ENCODE assay signal across 2 cellular contexts in the genomic region with DNA sequence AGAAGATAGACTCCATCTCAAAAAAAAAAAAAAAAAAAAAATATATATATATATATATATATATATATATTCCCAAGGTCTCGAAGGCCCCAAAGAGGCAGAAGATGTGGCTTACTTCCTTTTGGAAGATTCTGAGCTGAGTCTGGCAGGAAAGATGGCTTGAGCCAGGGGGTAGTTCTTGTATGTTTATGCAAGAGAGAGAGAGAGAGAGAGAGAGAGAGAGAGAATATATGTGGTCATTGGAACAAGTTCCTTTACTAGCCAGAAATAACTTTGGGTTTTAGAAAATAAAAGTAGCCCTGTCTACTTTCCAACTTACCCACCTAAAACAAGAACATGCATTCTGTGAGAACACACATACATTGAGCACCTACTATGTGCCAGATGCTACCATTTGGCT.
A peak's percentile ranks its signal among the peaks of the same experiment; 100 is the strongest.
TF ChIP-seq lines count a peak whose summit lies in the region.

No MANE protein-coding gene starts in this region.

TF ChIP-seq in HEK293, 187 proteins besides CTCF, POLR2A, EP300 and RAD21:
- TF ChIP-seq KLF9 (tag by site-specific recombination; IDR thresholded peaks at IDR 0.05; ENCODE audit: low read depth) = no peak
- no peak for TF ChIP-seq HOXA7 (CRISPR knock-in tag; IDR thresholded peaks at IDR 0.05; ENCODE audit: borderline replicate concordance)
- TF ChIP-seq ZBTB7A (tag by site-specific recombination; IDR thresholded peaks at IDR 0.05; ENCODE audit: low read depth) = no peak
- no peak for TF ChIP-seq ZNF274 (IDR thresholded peaks at IDR 0.05; ENCODE audit: low read length)
- no peak for TF ChIP-seq ZNF274 (tag by site-specific recombination; IDR thresholded peaks at IDR 0.05; ENCODE audit: borderline replicate concordance)
- TF ChIP-seq, protein P1, sequence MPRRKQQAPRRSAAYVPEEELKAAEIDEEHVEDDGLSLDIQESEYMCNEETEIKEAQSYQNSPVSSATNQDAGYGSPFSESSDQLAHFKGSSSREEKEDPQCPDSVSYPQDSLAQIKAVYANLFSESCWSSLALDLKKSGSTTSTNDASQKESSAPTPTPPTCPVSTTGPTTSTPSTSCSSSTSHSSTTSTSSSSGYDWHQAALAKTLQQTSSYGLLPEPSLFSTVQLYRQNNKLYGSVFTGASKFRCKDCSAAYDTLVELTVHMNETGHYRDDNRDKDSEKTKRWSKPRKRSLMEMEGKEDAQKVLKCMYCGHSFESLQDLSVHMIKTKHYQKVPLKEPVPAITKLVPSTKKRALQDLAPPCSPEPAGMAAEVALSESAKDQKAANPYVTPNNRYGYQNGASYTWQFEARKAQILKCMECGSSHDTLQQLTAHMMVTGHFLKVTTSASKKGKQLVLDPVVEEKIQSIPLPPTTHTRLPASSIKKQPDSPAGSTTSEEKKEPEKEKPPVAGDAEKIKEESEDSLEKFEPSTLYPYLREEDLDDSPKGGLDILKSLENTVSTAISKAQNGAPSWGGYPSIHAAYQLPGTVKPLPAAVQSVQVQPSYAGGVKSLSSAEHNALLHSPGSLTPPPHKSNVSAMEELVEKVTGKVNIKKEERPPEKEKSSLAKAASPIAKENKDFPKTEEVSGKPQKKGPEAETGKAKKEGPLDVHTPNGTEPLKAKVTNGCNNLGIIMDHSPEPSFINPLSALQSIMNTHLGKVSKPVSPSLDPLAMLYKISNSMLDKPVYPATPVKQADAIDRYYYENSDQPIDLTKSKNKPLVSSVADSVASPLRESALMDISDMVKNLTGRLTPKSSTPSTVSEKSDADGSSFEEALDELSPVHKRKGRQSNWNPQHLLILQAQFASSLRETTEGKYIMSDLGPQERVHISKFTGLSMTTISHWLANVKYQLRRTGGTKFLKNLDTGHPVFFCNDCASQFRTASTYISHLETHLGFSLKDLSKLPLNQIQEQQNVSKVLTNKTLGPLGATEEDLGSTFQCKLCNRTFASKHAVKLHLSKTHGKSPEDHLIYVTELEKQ (tag by site-specific recombination; IDR thresholded peaks at IDR 0.05; ENCODE audit: borderline replicate concordance) = no peak
- TF ChIP-seq ZNF596 (tag by site-specific recombination; IDR thresholded peaks at IDR 0.05) = peak; percentile 83
- TF ChIP-seq, protein P2, sequence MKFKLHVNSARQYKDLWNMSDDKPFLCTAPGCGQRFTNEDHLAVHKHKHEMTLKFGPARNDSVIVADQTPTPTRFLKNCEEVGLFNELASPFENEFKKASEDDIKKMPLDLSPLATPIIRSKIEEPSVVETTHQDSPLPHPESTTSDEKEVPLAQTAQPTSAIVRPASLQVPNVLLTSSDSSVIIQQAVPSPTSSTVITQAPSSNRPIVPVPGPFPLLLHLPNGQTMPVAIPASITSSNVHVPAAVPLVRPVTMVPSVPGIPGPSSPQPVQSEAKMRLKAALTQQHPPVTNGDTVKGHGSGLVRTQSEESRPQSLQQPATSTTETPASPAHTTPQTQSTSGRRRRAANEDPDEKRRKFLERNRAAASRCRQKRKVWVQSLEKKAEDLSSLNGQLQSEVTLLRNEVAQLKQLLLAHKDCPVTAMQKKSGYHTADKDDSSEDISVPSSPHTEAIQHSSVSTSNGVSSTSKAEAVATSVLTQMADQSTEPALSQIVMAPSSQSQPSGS (tag by site-specific recombination; IDR thresholded peaks at IDR 0.05; ENCODE audit: low read depth) = 0 out of 2 replicates have a peak, but pooled peaks have one; percentile 14
- 0 out of 2 replicates have a peak, but pooled peaks have one; percentile 32 for TF ChIP-seq MYNN (tag by site-specific recombination; IDR thresholded peaks at IDR 0.05; ENCODE audit: borderline replicate concordance)
- peak; percentile 27; the same call in 1 of the 2 replicates for TF ChIP-seq ZNF664 (tag by site-specific recombination; IDR thresholded peaks at IDR 0.05)

TF ChIP-seq in K562, 482 proteins besides CTCF, POLR2A, EP300 and RAD21:
- TF ChIP-seq ZKSCAN1 (IDR thresholded peaks at IDR 0.05; ENCODE audit: low read depth, low read length) = peak; percentile 84
- TF ChIP-seq, protein P3, sequence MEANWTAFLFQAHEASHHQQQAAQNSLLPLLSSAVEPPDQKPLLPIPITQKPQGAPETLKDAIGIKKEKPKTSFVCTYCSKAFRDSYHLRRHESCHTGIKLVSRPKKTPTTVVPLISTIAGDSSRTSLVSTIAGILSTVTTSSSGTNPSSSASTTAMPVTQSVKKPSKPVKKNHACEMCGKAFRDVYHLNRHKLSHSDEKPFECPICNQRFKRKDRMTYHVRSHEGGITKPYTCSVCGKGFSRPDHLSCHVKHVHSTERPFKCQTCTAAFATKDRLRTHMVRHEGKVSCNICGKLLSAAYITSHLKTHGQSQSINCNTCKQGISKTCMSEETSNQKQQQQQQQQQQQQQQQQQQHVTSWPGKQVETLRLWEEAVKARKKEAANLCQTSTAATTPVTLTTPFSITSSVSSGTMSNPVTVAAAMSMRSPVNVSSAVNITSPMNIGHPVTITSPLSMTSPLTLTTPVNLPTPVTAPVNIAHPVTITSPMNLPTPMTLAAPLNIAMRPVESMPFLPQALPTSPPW (CRISPR knock-in tag; IDR thresholded peaks at IDR 0.05) = no peak
- no peak for TF ChIP-seq CHD2 (IDR thresholded peaks at IDR 0.05; ENCODE audit: low read depth, low read length)
